ENCODE assay signal across 30 cellular contexts in the genomic region with DNA sequence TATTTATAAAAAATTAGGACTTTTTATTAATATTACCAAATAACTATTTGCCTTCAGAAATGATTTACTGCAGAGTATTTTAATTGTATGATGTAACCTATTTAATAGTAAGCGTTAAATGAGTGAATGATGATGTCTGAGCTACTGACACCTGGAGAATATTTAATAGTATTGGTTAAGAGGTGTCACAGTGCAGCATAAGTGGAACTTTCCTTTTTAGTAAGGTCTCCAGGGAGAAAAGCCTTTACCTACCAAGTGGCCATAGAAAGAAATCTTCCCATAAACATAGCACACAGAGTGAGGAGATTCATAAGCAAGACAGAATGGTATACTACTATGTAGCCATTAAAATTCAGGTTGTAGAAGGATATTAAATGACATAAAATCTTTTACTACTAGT.
DNase-seq lines count a peak whose midpoint lies in the region; ATAC-seq, FAIRE-seq and TF ChIP-seq lines count a peak whose summit lies in the region.
"Had no signal": no experiment of that assay in that cellular context is flagged by ENCODE, and none has a peak within 500 bp of the region (broad histone marks: within the 10 kb centered on the region; RNA-seq: fewer than 3 reads in every experiment).

No MANE protein-coding gene starts in this region.

- H3K4me3 ChIP-seq in GM12878: no peak overlapping the region
- H3K4me3 ChIP-seq: ascending aorta, BLaER1, cardiac muscle cell, colonic mucosa, psoas muscle, SK-N-MC, tibial nerve had no signal

- CTCF ChIA-PET in GM12878 (lab: Yijun Ruan, JAX): no interaction called here

- no peaks in the 10 kb centered on the region for H3K36me3 ChIP-seq in GM12878 (ENCODE audit: control insufficient read depth in 2 of 2, insufficient read depth in 2 of 2, low read length in 1 of 2)
- H3K36me3 ChIP-seq: ascending aorta, BLaER1, cardiac muscle cell, colonic mucosa, tibial nerve had no signal

- H3K36me3 Mint-ChIP-seq in activated T-helper 2 cell treated with anti-CD3 and anti-CD28 coated beads, Interferon-gamma antibody, Interleukin-2, Interleukin-4, amounts not matched to agents 10 μg/mL and 5 μg/mL and 100 μg/mL, durations not matched to agents 14 hours and 24 hours and 36 hours (ENCODE audit: low read depth): no peaks in the 10 kb centered on the region
- H3K36me3 Mint-ChIP-seq: activated CD8-positive, alpha-beta memory T cell treated with anti-CD3 and anti-CD28 coated beads, Interleukin-2, amount 10 ng/mL, durations not matched to agents 7 days and 5 days; immature natural killer cell; natural killer cell treated with Interleukin-12 subunit alpha and Interleukin-12 subunit beta and Interleukin-15 and Interleukin-18, amount 100 ng/mL, for 72 hours had no signal

- no peaks in the 10 kb centered on the region for H3K9me3 Mint-ChIP-seq in activated T-helper 2 cell treated with anti-CD3 and anti-CD28 coated beads, Interferon-gamma antibody, Interleukin-2, Interleukin-4, amounts not matched to agents 10 μg/mL and 5 μg/mL and 100 μg/mL, durations not matched to agents 14 hours and 24 hours and 36 hours
- H3K9me3 Mint-ChIP-seq: activated B cell treated with CpG ODN at 0.5 μM for 24 hours had no signal

- in situ Hi-C loops in GM12878 (cut with MboI): no loop called here

- H3K4me1 ChIP-seq in GM12878 (ENCODE audit: control insufficient read depth, insufficient read depth, low read length): no peaks in the 10 kb centered on the region
- H3K4me1 ChIP-seq: ascending aorta, BLaER1, colonic mucosa, psoas muscle, tibial nerve had no signal

- RAD21 ChIA-PET in GM12878 (lab: Charles Lee; ENCODE audit: unreplicated experiment): no interaction called here

- ATAC-seq in GM19025 (IDR thresholded peaks at IDR 0.05; ENCODE audit: low read depth, unreplicated experiment) (peak; percentile 42), HG02759 (IDR thresholded peaks at IDR 0.05; ENCODE audit: unreplicated experiment) (peak; percentile 48), HG03354 (IDR thresholded peaks at IDR 0.05; ENCODE audit: poor library complexity, severe bottlenecking, unreplicated experiment) (peak; percentile 67), GM12878 (peak; percentile 29; the same call in 2 of the 3 replicates), HG03135 (IDR thresholded peaks at IDR 0.05; ENCODE audit: unreplicated experiment) (no peak)
- ATAC-seq: activated CD8-positive, alpha-beta memory T cell treated with anti-CD3 and anti-CD28 coated beads, Interleukin-2, amount 10 ng/mL, durations not matched to agents 7 days and 5 days; left colon; natural killer cell treated with Interleukin-12 subunit alpha and Interleukin-12 subunit beta and Interleukin-15 and Interleukin-18, amount 100 ng/mL, for 72 hours; psoas muscle; sciatic nerve had no signal

- SMC1A ChIA-PET in GM12878 (lab: Charles Lee; ENCODE audit: uncharacterized antibody, unreplicated experiment): interaction anchor here (2.2 kb wide), 1 partner anchor 10 kb away, joined by 6 read pairs; no protein-coding TSS in a partner anchor

- H4K20me1 ChIP-seq in GM12878 (ENCODE audit: control insufficient read depth, insufficient read depth): no peaks in the 10 kb centered on the region
- H4K20me1 ChIP-seq: BLaER1 had no signal

- no peak for TF ChIP-seq CTCF in GM12878 (IDR thresholded peaks at IDR 0.05 in 2 of 3, conservative IDR thresholded peaks at IDR 0.05 in 1 of 3; ENCODE audit: control insufficient read depth in 2 of 3, extremely low read depth in 1 of 3, insufficient read depth in 1 of 3, low read depth in 3 of 3, low read length in 3 of 3)

- H3K4me3 Mint-ChIP-seq in activated T-helper 2 cell treated with anti-CD3 and anti-CD28 coated beads, Interferon-gamma antibody, Interleukin-2, Interleukin-4, amounts not matched to agents 10 μg/mL and 5 μg/mL and 100 μg/mL, durations not matched to agents 14 hours and 24 hours and 36 hours (ENCODE audit: low read depth): no peak overlapping the region
- H3K4me3 Mint-ChIP-seq: activated B cell treated with CpG ODN at 0.5 μM for 24 hours; activated CD8-positive, alpha-beta memory T cell treated with anti-CD3 and anti-CD28 coated beads, Interleukin-2, amount 10 ng/mL, durations not matched to agents 7 days and 5 days; immature natural killer cell; natural killer cell treated with Interleukin-12 subunit alpha and Interleukin-12 subunit beta and Interleukin-15 and Interleukin-18, amount 100 ng/mL, for 72 hours had no signal

- H3K4me2 ChIP-seq in GM12878 (ENCODE audit: control insufficient read depth, insufficient read depth): no peak overlapping the region
- H3K4me2 ChIP-seq: BLaER1 had no signal

- no peaks in the 10 kb centered on the region for H3K79me2 ChIP-seq in GM12878 (ENCODE audit: control insufficient read depth, insufficient read depth, low read length)

- no peak for TF ChIP-seq EP300 in GM12878 (IDR thresholded peaks at IDR 0.05; ENCODE audit: borderline replicate concordance in 1 of 2, control insufficient read depth in 1 of 2, low read depth in 2 of 2, low read length in 2 of 2)

- TF ChIP-seq RAD21 in GM12878 (IDR thresholded peaks at IDR 0.05; ENCODE audit: insufficient read depth, low read depth, low read length): no peak

- no peak overlapping the region for H3K27ac ChIP-seq in GM12878 (ENCODE audit: control insufficient read depth, insufficient read depth)
- H3K27ac ChIP-seq: ascending aorta, BLaER1, cardiac muscle cell, colonic mucosa, epithelial cell of prostate, psoas muscle, SK-N-MC, tibial nerve had no signal

- DNase-seq in GM12878 (ENCODE audit: low read depth, low spot score) (no peak), A172 (ENCODE audit: low spot score) (no peak)
- no peak for DNase-seq in activated T-helper 2 cell treated with anti-CD3 and anti-CD28 coated beads, Interferon-gamma antibody, Interleukin-2, Interleukin-4, amounts not matched to agents 10 μg/mL and 5 μg/mL and 100 μg/mL, durations not matched to agents 14 hours and 24 hours and 36 hours (ENCODE audit: low spot score)
- DNase-seq: activated B cell treated with CpG ODN at 0.5 μM for 24 hours; activated CD8-positive, alpha-beta memory T cell treated with anti-CD3 and anti-CD28 coated beads, Interleukin-2, amount 10 ng/mL, durations not matched to agents 7 days and 5 days; activated T-cell treated with anti-CD3 and anti-CD28 coated beads, Interleukin-2, amount 50 U/mL, for 48 hours; colonic mucosa; effector CD4-positive, alpha-beta T cell; hypothalamus; immature natural killer cell; left colon; MM.1S; NCI-H146; NK-92 treated with Interleukin-12 subunit alpha and Interleukin-12 subunit beta, amount 100 ng/mL, for 24 hours; occipital lobe; psoas muscle; stimulated activated CD4-positive, alpha-beta T cell treated with anti-CD3 and anti-CD28 coated beads, Interleukin-2, amount 100 ng/mL, for 48 hours had no signal

- no peak for TF ChIP-seq POLR2A in GM12878 (IDR thresholded peaks at IDR 0.05; ENCODE audit: low read depth, low read length)

- H3K9me3 ChIP-seq in GM12878 (replicated peaks; ENCODE audit: control insufficient read depth, insufficient read depth, low read length): no peaks in the 10 kb centered on the region
- H3K9me3 ChIP-seq: ascending aorta, BLaER1, colonic mucosa, psoas muscle, tibial nerve had no signal

- no peaks in the 10 kb centered on the region for H3K27me3 ChIP-seq in GM12878 (replicated peaks in 1 of 2; ENCODE audit: control insufficient read depth in 2 of 2, insufficient read depth in 2 of 2, low read length in 1 of 2)
- H3K27me3 ChIP-seq: ascending aorta, BLaER1, cardiac muscle cell, colonic mucosa, tibial nerve had no signal

- H3K27me3 Mint-ChIP-seq in activated T-helper 2 cell treated with anti-CD3 and anti-CD28 coated beads, Interferon-gamma antibody, Interleukin-2, Interleukin-4, amounts not matched to agents 10 μg/mL and 5 μg/mL and 100 μg/mL, durations not matched to agents 14 hours and 24 hours and 36 hours (ENCODE audit: low read depth): no peaks in the 10 kb centered on the region
- H3K27me3 Mint-ChIP-seq: activated B cell treated with CpG ODN at 0.5 μM for 24 hours; activated CD8-positive, alpha-beta memory T cell treated with anti-CD3 and anti-CD28 coated beads, Interleukin-2, amount 10 ng/mL, durations not matched to agents 7 days and 5 days; natural killer cell treated with Interleukin-12 subunit alpha and Interleukin-12 subunit beta and Interleukin-15 and Interleukin-18, amount 100 ng/mL, for 72 hours had no signal

- H3K4me1 Mint-ChIP-seq in activated T-helper 2 cell treated with anti-CD3 and anti-CD28 coated beads, Interferon-gamma antibody, Interleukin-2, Interleukin-4, amounts not matched to agents 10 μg/mL and 5 μg/mL and 100 μg/mL, durations not matched to agents 14 hours and 24 hours and 36 hours (ENCODE audit: low read depth): no peaks in the 10 kb centered on the region
- H3K4me1 Mint-ChIP-seq: activated B cell treated with CpG ODN at 0.5 μM for 24 hours; activated CD8-positive, alpha-beta memory T cell treated with anti-CD3 and anti-CD28 coated beads, Interleukin-2, amount 10 ng/mL, durations not matched to agents 7 days and 5 days; immature natural killer cell had no signal

- H2AFZ ChIP-seq in GM12878 (ENCODE audit: control insufficient read depth, low read depth, low read length): no peak overlapping the region

- no peak for FAIRE-seq in GM12878 (lab: Jason Lieb, UNC)
- FAIRE-seq: H54 had no signal

- POLR2A ChIA-PET in GM12878 (lab: Charles Lee): no interaction called here

- intact Hi-C loops in GM12878 (cut with micrococcal nuclease; ENCODE audit: unreplicated experiment): no loop called here
- intact Hi-C loops in activated T-helper 2 cell treated with anti-CD3 and anti-CD28 coated beads, Interferon-gamma antibody, Interleukin-2, Interleukin-4, amounts not matched to agents 10 μg/mL and 5 μg/mL and 100 μg/mL, durations not matched to agents 14 hours and 24 hours and 36 hours (cut with micrococcal nuclease): no loop called here

- no peak overlapping the region for H3K9ac ChIP-seq in GM12878 (ENCODE audit: control insufficient read depth, insufficient read depth, low read length)
- H3K9ac ChIP-seq: BLaER1 had no signal

- 59% methylated on average over 1 of the region's 1 CpG for WGBS in GM12878 (ENCODE audit: insufficient coverage, insufficient replicate concordance, low lambda C conversion rate, missing lambda C conversion rate)

- BruUV-seq in GM12878 (replicated peaks; lab: Mats Ljungman, UMichigan): no TSS peak

- H3K27ac Mint-ChIP-seq in activated T-helper 2 cell treated with anti-CD3 and anti-CD28 coated beads, Interferon-gamma antibody, Interleukin-2, Interleukin-4, amounts not matched to agents 10 μg/mL and 5 μg/mL and 100 μg/mL, durations not matched to agents 14 hours and 24 hours and 36 hours: no peak overlapping the region
- H3K27ac Mint-ChIP-seq: activated B cell treated with CpG ODN at 0.5 μM for 24 hours; activated CD8-positive, alpha-beta memory T cell treated with anti-CD3 and anti-CD28 coated beads, Interleukin-2, amount 10 ng/mL, durations not matched to agents 7 days and 5 days; immature natural killer cell; natural killer cell treated with Interleukin-12 subunit alpha and Interleukin-12 subunit beta and Interleukin-15 and Interleukin-18, amount 100 ng/mL, for 72 hours had no signal

TF ChIP-seq in GM12878, 131 proteins besides CTCF, POLR2A, EP300 and RAD21 (continues in another document):
- no peak for TF ChIP-seq EZH2 (IDR thresholded peaks at IDR 0.05; ENCODE audit: borderline replicate concordance, control insufficient read depth, low read depth, low read length)
- no peak for TF ChIP-seq SUPT20H (IDR thresholded peaks at IDR 0.05; ENCODE audit: borderline replicate concordance, control insufficient read depth, low read depth, low read length)
